Comparison of ENCODE assay signal across 23 cellular contexts in the genomic region with DNA sequence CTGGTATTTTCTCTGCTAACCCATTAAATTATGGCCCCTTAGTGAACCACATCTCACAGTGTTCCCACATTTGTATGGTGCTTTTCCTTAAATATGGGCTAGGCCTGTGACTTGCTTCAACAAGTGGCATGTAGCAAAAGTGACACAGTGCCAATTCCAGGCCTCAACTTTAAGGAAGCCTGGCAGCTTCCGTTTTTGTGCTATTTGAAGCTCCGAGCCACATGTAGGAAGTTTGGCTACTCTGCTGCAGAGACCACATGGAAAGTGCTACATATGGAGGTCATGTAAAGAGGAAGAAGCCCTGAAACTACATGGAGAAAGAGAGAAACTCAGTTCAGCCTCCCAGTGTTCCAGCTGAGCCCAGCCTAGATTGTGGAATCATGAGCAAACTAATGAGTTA. TPM values are rescaled to one million over a fixed set of nuclear protein-coding genes. Genes with fewer than 3 reads are reported as not detected.
DNase-seq lines count a peak whose midpoint lies in the region; ATAC-seq and TF ChIP-seq lines count a peak whose summit lies in the region.
"Had no signal": no experiment of that assay in that cellular context is flagged by ENCODE, and none has a peak within 500 bp of the region (broad histone marks: within the 10 kb centered on the region; RNA-seq: fewer than 3 reads in every experiment).

No MANE protein-coding gene starts in this region.

- no peaks in the 10 kb centered on the region for H3K4me1 ChIP-seq in left lung
- peaks cover 0 to 6% (median 0%) of the 10 kb centered on the region in 4 donors for H3K4me1 ChIP-seq in tibial artery
- H3K4me1 ChIP-seq: tibial nerve had no signal

- H3K4me3 ChIP-seq in left lung = no peak overlapping the region
- H3K4me3 ChIP-seq in tibial artery = no peak overlapping the region
- H3K4me3 ChIP-seq: tibial nerve had no signal

- TF ChIP-seq CTCF in left lung (IDR thresholded peaks at IDR 0.05) = no peak
- TF ChIP-seq CTCF in tibial artery (IDR thresholded peaks at IDR 0.05) = no peak

- H3K9me3 ChIP-seq in left lung (no peaks in the 10 kb centered on the region), tibial artery (no peaks in the 10 kb centered on the region)
- H3K9me3 ChIP-seq: tibial nerve had no signal

- H3K36me3 ChIP-seq in left lung (no peaks in the 10 kb centered on the region), tibial artery (no peaks in the 10 kb centered on the region)

- intact Hi-C loops in left lung (cut with DNase I) (no loop called here), tibial artery (cut with DNase I; ENCODE audit: low total_unique reads) (no loop called here)

- H3K27me3 ChIP-seq in left lung (no peaks in the 10 kb centered on the region), tibial artery (no peaks in the 10 kb centered on the region)
- H3K27me3 ChIP-seq: foreskin keratinocyte, tibial nerve had no signal

- ATAC-seq in left lung = peak; percentile 70
- ATAC-seq in stimulated activated naive CD8-positive, alpha-beta T cell treated with anti-CD3 and anti-CD28 coated beads, Interleukin-15, Interleukin-2, amounts not matched to agents 100 U/mL and 50 U/mL, for 24 hours = no peak
- ATAC-seq: foreskin keratinocyte, HCT116, Panc1 had no signal

- no peak overlapping the region for H3K27ac ChIP-seq in left lung
- H3K27ac ChIP-seq in tibial artery = no peak overlapping the region
- H3K27ac ChIP-seq: 22Rv1, C4-2B, foreskin keratinocyte, tibial nerve had no signal

- DNase-seq in SIG-M5 treated with dmso at 0.1 percent for 504 hours (lab: John Stamatoyannopoulos, UW; ENCODE audit: unreplicated experiment) (peak; percentile 50), SIG-M5 (lab: John Stamatoyannopoulos, UW) (no peak), UCSD-AML1 (lab: John Stamatoyannopoulos, UW; ENCODE audit: unreplicated experiment) (peak; percentile 55), left lung (peak in 1 of 2 donors; percentile 43), tibial artery (peak; percentile 59 to 67), NCI-H82 (lab: John Stamatoyannopoulos, UW) (no peak), NCI-H1694 treated with DMSO at 0.1 percent for 48 hours (lab: John Stamatoyannopoulos, UW) (no peak)
- DNase-seq in stimulated activated naive CD8-positive, alpha-beta T cell treated with anti-CD3 and anti-CD28 coated beads, Interleukin-15, Interleukin-2, amounts not matched to agents 100 U/mL and 50 U/mL, for 24 hours = no peak
- DNase-seq: activated CD4-positive, CD25-positive, alpha-beta regulatory T cell; activated gamma-delta T cell treated with Interleukin-2 at 50 U/mL for 16 hours; DMS153; foreskin keratinocyte; immature natural killer cell; MM.1S; NCI-H526 treated with DMSO at 0.1 percent for 48 hours; occipital lobe; small intestine; SW 1271 had no signal

RNA-seq across cellular contexts. Expression of a gene that starts 28.5 kb away (rescaled TPM):
- total RNA-seq in left lung = 10 to 100 TPM; 54.7 to 56.1 TPM

Comparison
In these comparisons a context has a peak if more than half of its experiments do, and no peak if none do; other contexts are left out.
1. DNase-seq: peak in SIG-M5 treated with dmso at 0.1 percent for 504 hours (single experiment), UCSD-AML1 (single experiment) and tibial artery (2 of 2); none in SIG-M5 (single experiment), NCI-H82 (single experiment), stimulated activated naive CD8-positive, alpha-beta T cell treated with anti-CD3 and anti-CD28 coated beads, Interleukin-15, Interleukin-2, amounts not matched to agents 100 U/mL and 50 U/mL, for 24 hours (single experiment) and NCI-H1694 treated with DMSO at 0.1 percent for 48 hours (single experiment).